Comparison of ENCODE assay signal across 17 cellular contexts in genomic region chr20:12965880-12966270, GRCh38.
"Had no signal": no experiment of that assay in that cellular context is flagged by ENCODE, and none has a peak within 500 bp of the region (broad histone marks: within the 10 kb centered on the region; RNA-seq: fewer than 3 reads in every experiment).

No MANE protein-coding gene starts in this region.

- H3K4me3 ChIP-seq: coronary artery, esophagus squamous epithelium, transverse colon, vagina had no signal

- DNase-seq: activated CD4-positive, alpha-beta memory T cell treated with anti-CD3 and anti-CD28 coated beads for 36 hours; activated CD4-positive, alpha-beta T cell treated with anti-CD3 and anti-CD28 coated beads for 1 hour; activated naive CD8-positive, alpha-beta T cell treated with anti-CD3 and anti-CD28 coated beads, Interleukin-2, amount 10 ng/mL, durations not matched to agents 7 days and 5 days; activated T-cell treated with anti-CD3 and anti-CD28 coated beads, Interleukin-2, amount 50 U/mL, for 4 hours; central memory CD4-positive, alpha-beta T cell; esophagus squamous epithelium; glutamatergic neuron; left ventricle myocardium superior; nephron progenitor cell; stimulated activated CD4-positive, alpha-beta T cell treated with anti-CD3 and anti-CD28 coated beads, Interleukin-12 subunit alpha, Interleukin-12 subunit beta, amount 100 ng/mL, for 4 hours; stimulated activated CD4-positive, alpha-beta T cell treated with anti-CD3 and anti-CD28 coated beads, Interleukin-2, amount 100 ng/mL, for 24 hours; T1000; transverse colon had no signal

- H3K4me1 Mint-ChIP-seq: activated naive CD8-positive, alpha-beta T cell treated with anti-CD3 and anti-CD28 coated beads, Interleukin-2, amount 10 ng/mL, durations not matched to agents 7 days and 5 days; stimulated activated effector memory CD8-positive, alpha-beta T cell treated with anti-CD3 and anti-CD28 coated beads, Interleukin-12 subunit alpha, Interleukin-12 subunit beta, amount 100 ng/mL, for 72 hours had no signal

- H3K27ac ChIP-seq: coronary artery, esophagus squamous epithelium, transverse colon, vagina had no signal

- H3K4me3 Mint-ChIP-seq: activated CD4-positive, alpha-beta memory T cell treated with anti-CD3 and anti-CD28 coated beads for 36 hours; activated naive CD8-positive, alpha-beta T cell treated with anti-CD3 and anti-CD28 coated beads, Interleukin-2, amount 10 ng/mL, durations not matched to agents 7 days and 5 days; activated T-cell treated with anti-CD3 and anti-CD28 coated beads, Interleukin-2, amount 50 U/mL, for 4 hours; brain; nephron progenitor cell; stimulated activated effector memory CD8-positive, alpha-beta T cell treated with anti-CD3 and anti-CD28 coated beads, Interleukin-12 subunit alpha, Interleukin-12 subunit beta, amount 100 ng/mL, for 72 hours had no signal

- H3K27me3 ChIP-seq: esophagus squamous epithelium, transverse colon, vagina had no signal

- H3K9me3 ChIP-seq: esophagus squamous epithelium, transverse colon, vagina had no signal

- H3K4me1 ChIP-seq: esophagus squamous epithelium had no signal

- H3K27ac Mint-ChIP-seq: activated CD4-positive, alpha-beta memory T cell treated with anti-CD3 and anti-CD28 coated beads for 36 hours; activated naive CD8-positive, alpha-beta T cell treated with anti-CD3 and anti-CD28 coated beads, Interleukin-2, amount 10 ng/mL, durations not matched to agents 7 days and 5 days; nephron progenitor cell; stimulated activated effector memory CD8-positive, alpha-beta T cell treated with anti-CD3 and anti-CD28 coated beads, Interleukin-12 subunit alpha, Interleukin-12 subunit beta, amount 100 ng/mL, for 72 hours had no signal

- H3K36me3 ChIP-seq: esophagus squamous epithelium, transverse colon, vagina had no signal

- H3K36me3 Mint-ChIP-seq: activated CD4-positive, alpha-beta memory T cell treated with anti-CD3 and anti-CD28 coated beads for 36 hours; activated naive CD8-positive, alpha-beta T cell treated with anti-CD3 and anti-CD28 coated beads, Interleukin-2, amount 10 ng/mL, durations not matched to agents 7 days and 5 days; stimulated activated effector memory CD8-positive, alpha-beta T cell treated with anti-CD3 and anti-CD28 coated beads, Interleukin-12 subunit alpha, Interleukin-12 subunit beta, amount 100 ng/mL, for 72 hours had no signal

- H3K9me3 Mint-ChIP-seq: activated T-cell treated with anti-CD3 and anti-CD28 coated beads, Interleukin-2, amount 50 U/mL, for 4 hours had no signal

- ATAC-seq: left ventricle myocardium superior; stimulated activated effector memory CD8-positive, alpha-beta T cell treated with anti-CD3 and anti-CD28 coated beads, Interleukin-12 subunit alpha, Interleukin-12 subunit beta, amount 100 ng/mL, for 72 hours had no signal
